Comparison of ENCODE assay signal across 27 cellular contexts in genomic region chr22:36227396-36227795, GRCh38. TPM values are rescaled to one million over a fixed set of nuclear protein-coding genes. Genes with fewer than 3 reads are reported as not detected.
DNase-seq lines count a peak whose midpoint lies in the region; ATAC-seq, FAIRE-seq and TF ChIP-seq lines count a peak whose summit lies in the region.
"Had no signal": no experiment of that assay in that cellular context is flagged by ENCODE, and none has a peak within 500 bp of the region (broad histone marks: within the 10 kb centered on the region; RNA-seq: fewer than 3 reads in every experiment).

No MANE protein-coding gene starts in this region.

- intact Hi-C loops in activated CD4-positive, alpha-beta memory T cell treated with anti-CD3 and anti-CD28 coated beads for 36 hours (cut with micrococcal nuclease) = no loop called here

- no peak overlapping the region for H3K27ac Mint-ChIP-seq in activated T-cell treated with anti-CD3 and anti-CD28 coated beads, Interleukin-2, amount 50 U/mL, for 72 hours
- no peak overlapping the region for H3K27ac Mint-ChIP-seq in activated CD4-positive, alpha-beta memory T cell treated with anti-CD3 and anti-CD28 coated beads for 36 hours
- H3K27ac Mint-ChIP-seq: activated naive CD4-positive, alpha-beta T cell treated with anti-CD3 and anti-CD28 coated beads, Interleukin-2, amount 10 ng/mL, durations not matched to agents 7 days and 5 days; dendritic cell treated with granulocyte-macrophage colony-stimulating factor and Interleukin-4, amounts not matched to agents 40 ng/mL and 50 ng/mL, for 4 days had no signal

- POLR2A ChIA-PET in activated CD4-positive, alpha-beta memory T cell treated with anti-CD3 and anti-CD28 coated beads for 36 hours (lab: Charles Lee) = interaction anchor here (1.3 kb wide), 1 partner anchor 16 kb away, joined by 3 read pairs; no protein-coding TSS in a partner anchor
- POLR2A ChIA-PET in RWPE1 (lab: Yijun Ruan, JAX; ENCODE audit: low non-redundant PET) = no interaction called here

- no peak for TF ChIP-seq CTCF in RWPE1 (conservative IDR thresholded peaks at IDR 0.05; ENCODE audit: low read depth)

- in situ Hi-C loops in G401 (cut with HindIII; ENCODE audit: low sequenced_read_pairs) = no loop called here

- peak; percentile 52 to 60 for ATAC-seq in activated T-cell treated with anti-CD3 and anti-CD28 coated beads, Interleukin-2, amount 50 U/mL, for 72 hours (replicated peaks in 1 of 2)
- ATAC-seq: gastroesophageal sphincter; naive thymus-derived CD4-positive, alpha-beta T cell had no signal

- DNase-seq in activated T-cell treated with anti-CD3 and anti-CD28 coated beads, Interleukin-2, amount 50 U/mL, for 72 hours = peak; percentile 11 to 14
- no peak for DNase-seq in activated T-cell treated with anti-CD3 and anti-CD28 coated beads, Interleukin-2, amount 50 U/mL, for 1 hour
- DNase-seq in activated CD4-positive, alpha-beta memory T cell treated with anti-CD3 and anti-CD28 coated beads for 36 hours = peak; percentile 22
- DNase-seq in islet precursor cell (peak; percentile 37), urothelium cell line (ENCODE audit: low spot score) (no peak), RWPE1 (ENCODE audit: low spot score) (no peak), NCI-H1417 (lab: John Stamatoyannopoulos, UW) (no peak), G401 (ENCODE audit: low spot score) (no peak)
- DNase-seq: ACHN; activated CD4-positive, alpha-beta T cell treated with anti-CD3 and anti-CD28 coated beads, Interleukin-2, amount 50 U/mL, for 48 hours; activated naive CD4-positive, alpha-beta T cell treated with anti-CD3 and anti-CD28 coated beads, Interleukin-2, amount 10 ng/mL, durations not matched to agents 7 days and 5 days; aorta; caudate nucleus; DMS53; left ventricle myocardium inferior; naive thymus-derived CD4-positive, alpha-beta T cell; NCI-H1048; NCI-H187 treated with DMSO at 0.1 percent for 48 hours; NCI-H526 treated with DMSO at 0.1 percent for 48 hours; nucleus accumbens; SK-N-SH; stimulated activated CD4-positive, alpha-beta T cell treated with anti-CD3 and anti-CD28 coated beads, Interleukin-4, amount 100 ng/mL, for 4 hours; upper lobe of left lung had no signal

- H3K4me1 Mint-ChIP-seq in activated T-cell treated with anti-CD3 and anti-CD28 coated beads, Interleukin-2, amount 50 U/mL, for 72 hours (ENCODE audit: low read depth) = peaks cover 15% of the 10 kb centered on the region
- peaks cover 10% of the 10 kb centered on the region for H3K4me1 Mint-ChIP-seq in activated CD4-positive, alpha-beta memory T cell treated with anti-CD3 and anti-CD28 coated beads for 36 hours (ENCODE audit: low read depth)

- FAIRE-seq in urothelium cell line (lab: Jason Lieb, UNC) = peak; percentile 20

- CTCF ChIA-PET in activated CD4-positive, alpha-beta memory T cell treated with anti-CD3 and anti-CD28 coated beads for 36 hours (lab: Charles Lee) = interaction anchor here (0.9 to 1.4 kb wide), 2 partner anchors 12 to 51 kb away, joined by 3 read pairs; partner anchors contain the start of gene APOL2
- CTCF ChIA-PET in RWPE1 (lab: Yijun Ruan, JAX) = no interaction called here

- H3K4me3 Mint-ChIP-seq in activated T-cell treated with anti-CD3 and anti-CD28 coated beads, Interleukin-2, amount 50 U/mL, for 72 hours = no peak overlapping the region
- H3K4me3 Mint-ChIP-seq in activated CD4-positive, alpha-beta memory T cell treated with anti-CD3 and anti-CD28 coated beads for 36 hours = no peak overlapping the region
- H3K4me3 Mint-ChIP-seq: activated naive CD4-positive, alpha-beta T cell treated with anti-CD3 and anti-CD28 coated beads, Interleukin-2, amount 10 ng/mL, durations not matched to agents 7 days and 5 days; dendritic cell treated with granulocyte-macrophage colony-stimulating factor and Interleukin-4, amounts not matched to agents 40 ng/mL and 50 ng/mL, for 4 days; naive thymus-derived CD4-positive, alpha-beta T cell had no signal

- H3K36me3 Mint-ChIP-seq in activated T-cell treated with anti-CD3 and anti-CD28 coated beads, Interleukin-2, amount 50 U/mL, for 72 hours (ENCODE audit: insufficient read depth in 2 of 2) = peaks cover 9 to 10% of the 10 kb centered on the region in 2 donors
- H3K36me3 Mint-ChIP-seq in activated CD4-positive, alpha-beta memory T cell treated with anti-CD3 and anti-CD28 coated beads for 36 hours = peaks cover 50% of the 10 kb centered on the region

- no peaks in the 10 kb centered on the region for H3K27me3 Mint-ChIP-seq in activated T-cell treated with anti-CD3 and anti-CD28 coated beads, Interleukin-2, amount 50 U/mL, for 72 hours (ENCODE audit: low read depth)
- H3K27me3 Mint-ChIP-seq in activated CD4-positive, alpha-beta memory T cell treated with anti-CD3 and anti-CD28 coated beads for 36 hours = no peaks in the 10 kb centered on the region
- H3K27me3 Mint-ChIP-seq: activated naive CD4-positive, alpha-beta T cell treated with anti-CD3 and anti-CD28 coated beads, Interleukin-2, amount 10 ng/mL, durations not matched to agents 7 days and 5 days; naive thymus-derived CD4-positive, alpha-beta T cell had no signal

- no peaks in the 10 kb centered on the region for H3K9me3 Mint-ChIP-seq in activated T-cell treated with anti-CD3 and anti-CD28 coated beads, Interleukin-2, amount 50 U/mL, for 72 hours
- no peaks in the 10 kb centered on the region for H3K9me3 Mint-ChIP-seq in activated CD4-positive, alpha-beta memory T cell treated with anti-CD3 and anti-CD28 coated beads for 36 hours
- H3K9me3 Mint-ChIP-seq: activated naive CD4-positive, alpha-beta T cell treated with anti-CD3 and anti-CD28 coated beads, Interleukin-2, amount 10 ng/mL, durations not matched to agents 7 days and 5 days; dendritic cell treated with granulocyte-macrophage colony-stimulating factor and Interleukin-4, amounts not matched to agents 40 ng/mL and 50 ng/mL, for 4 days; naive thymus-derived CD4-positive, alpha-beta T cell had no signal

- H3K27ac ChIP-seq in RWPE1 = no peak overlapping the region
- H3K27ac ChIP-seq: gastroesophageal sphincter, left ventricle myocardium inferior, upper lobe of left lung had no signal

RNA-seq across cellular contexts. Expression of gene APOL2, which starts 11.9 kb away (rescaled TPM):
- total RNA-seq in activated T-cell treated with anti-CD3 and anti-CD28 coated beads, Interleukin-2, amount 50 U/mL, for 72 hours = 10 to 100 TPM; 64.5 to 69.5 TPM
- total RNA-seq in activated CD4-positive, alpha-beta memory T cell treated with anti-CD3 and anti-CD28 coated beads for 36 hours = 10 to 100 TPM; 76.4 to 82.9 TPM
- 22.8 and 33.5 TPM in 2 replicates for total RNA-seq in G401 (2014; rRNA removed; shearing (Covaris generic))

RNA-seq across cellular contexts. Expression of gene APOL1, which starts 25.5 kb away (rescaled TPM):
- 10 to 100 TPM; 32.7 to 44.5 TPM for total RNA-seq in activated T-cell treated with anti-CD3 and anti-CD28 coated beads, Interleukin-2, amount 50 U/mL, for 72 hours
- total RNA-seq in activated CD4-positive, alpha-beta memory T cell treated with anti-CD3 and anti-CD28 coated beads for 36 hours = 10 to 100 TPM; 44.7 to 46.3 TPM
- total RNA-seq in G401 (2014; rRNA removed; shearing (Covaris generic)) = not detected in 2 replicates

RNA-seq across cellular contexts. Expression of gene APOL4, which starts 25.8 kb away (rescaled TPM):
- 1 to 10 TPM in 1 of 2 donors, under 1 TPM in 1; 0.99 to 2.7 TPM for total RNA-seq in activated T-cell treated with anti-CD3 and anti-CD28 coated beads, Interleukin-2, amount 50 U/mL, for 72 hours
- total RNA-seq in activated CD4-positive, alpha-beta memory T cell treated with anti-CD3 and anti-CD28 coated beads for 36 hours = under 1 TPM; 0.53 to 0.67 TPM
- total RNA-seq in G401 (2014; rRNA removed; shearing (Covaris generic)) = not detected in 2 replicates
- total RNA-seq: HT1080, RPMI7951 had no signal

Comparison
In these comparisons a context has a peak if more than half of its experiments do, and no peak if none do; other contexts are left out.
1. DNase-seq: peak in activated T-cell treated with anti-CD3 and anti-CD28 coated beads, Interleukin-2, amount 50 U/mL, for 72 hours (2 of 2), activated CD4-positive, alpha-beta memory T cell treated with anti-CD3 and anti-CD28 coated beads for 36 hours (single experiment) and islet precursor cell (single experiment); none in activated T-cell treated with anti-CD3 and anti-CD28 coated beads, Interleukin-2, amount 50 U/mL, for 1 hour (single experiment), urothelium cell line (single experiment), RWPE1 (single experiment), NCI-H1417 (0 of 3) and G401 (single experiment).
2. RNA of gene APOL1, which starts 25.5 kb away (total RNA-seq): 44.7 to 46.3 TPM in activated CD4-positive, alpha-beta memory T cell treated with anti-CD3 and anti-CD28 coated beads for 36 hours and 32.7 to 44.5 TPM in activated T-cell treated with anti-CD3 and anti-CD28 coated beads, Interleukin-2, amount 50 U/mL, for 72 hours; not detected in G401; every median in the first group is over 10 times any median in the second.